In the genomic region with DNA sequence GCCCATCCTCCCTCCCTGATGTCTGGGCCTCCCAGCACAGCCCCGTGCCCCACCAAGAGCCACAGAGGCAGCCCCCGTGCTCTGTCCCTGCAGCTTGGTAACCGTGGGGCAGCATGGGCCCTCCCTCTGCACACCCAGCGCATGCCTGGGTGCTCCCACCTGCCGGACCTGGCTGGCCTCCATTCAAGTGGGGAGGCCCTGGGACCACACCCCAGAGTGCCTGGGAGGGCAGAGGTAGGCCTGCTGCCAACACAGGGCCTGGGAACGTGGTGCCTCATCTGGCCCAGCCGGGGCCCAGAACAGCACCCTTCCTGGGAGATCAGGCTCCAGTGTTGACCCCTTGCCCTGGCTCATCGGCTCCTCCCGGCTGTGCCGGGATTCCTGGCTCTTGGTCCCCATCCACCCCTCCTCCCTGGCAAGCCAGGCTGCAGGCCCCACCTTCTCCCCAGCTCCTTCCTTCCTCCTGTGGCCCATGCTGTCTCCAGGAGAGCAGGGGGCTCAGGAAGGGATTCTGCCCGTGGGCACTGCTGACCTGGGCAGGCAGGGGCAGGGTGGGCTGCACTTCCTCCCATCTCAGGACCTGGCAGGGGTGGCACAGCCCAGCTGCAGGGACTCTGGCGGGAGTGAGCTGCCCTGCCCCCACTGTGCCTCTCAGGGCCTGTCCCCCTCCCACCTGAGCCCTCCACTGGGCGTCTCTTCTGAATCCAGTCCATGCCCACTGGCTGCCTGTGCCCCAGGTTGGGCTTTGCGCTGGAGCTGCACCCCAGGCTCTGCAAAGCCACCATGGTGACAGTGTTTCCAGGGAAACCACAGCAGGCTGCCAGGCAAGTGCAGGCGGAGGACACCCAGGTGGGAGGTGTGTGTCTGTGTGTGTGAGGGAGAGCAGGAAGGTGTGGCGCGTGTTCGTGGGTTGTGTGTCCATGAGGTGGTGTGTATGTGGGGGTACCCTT, we compare ENCODE assay signal across 11 cellular contexts. TPM values are rescaled to one million over a fixed set of nuclear protein-coding genes. Genes with fewer than 3 reads are reported as not detected.
DNase-seq lines count a peak whose midpoint lies in the region; ATAC-seq and TF ChIP-seq lines count a peak whose summit lies in the region.
"Had no signal": no experiment of that assay in that cellular context is flagged by ENCODE, and none has a peak within 500 bp of the region (broad histone marks: within the 10 kb centered on the region; RNA-seq: fewer than 3 reads in every experiment).

No MANE protein-coding gene starts in this region.

- peak; percentile 50 for ATAC-seq in DND-41 (ENCODE audit: insufficient read depth, low read depth)
- no peak for ATAC-seq in HG03097 (IDR thresholded peaks at IDR 0.05; ENCODE audit: low FRiP score, unreplicated experiment)
- ATAC-seq in GM21723 (IDR thresholded peaks at IDR 0.05; ENCODE audit: unreplicated experiment), result no peak

- TF ChIP-seq CTCF in DND-41 (IDR thresholded peaks at IDR 0.05; ENCODE audit: borderline replicate concordance, extremely low read depth, low read length, poor library complexity, severe bottlenecking), result no peak
- TF ChIP-seq CTCF in neural progenitor cell (IDR thresholded peaks at IDR 0.05), result no peak

- no peak overlapping the region for H3K4me3 ChIP-seq in DND-41 (ENCODE audit: low read depth in 1 of 2, low read length in 2 of 2)
- H3K4me3 ChIP-seq in neural progenitor cell, result no peak overlapping the region

- H4K20me1 ChIP-seq in DND-41 (ENCODE audit: insufficient read depth, low read length) (peaks cover 2% of the 10 kb centered on the region; the same call in 1 of the 2 replicates), neural progenitor cell (ENCODE audit: low read depth) (no peaks in the 10 kb centered on the region)

- H3K79me2 ChIP-seq in DND-41 (ENCODE audit: insufficient read depth, low read length) (no peaks in the 10 kb centered on the region), neural progenitor cell (ENCODE audit: low read depth) (no peaks in the 10 kb centered on the region)

- peaks cover 17% of the 10 kb centered on the region for H3F3A ChIP-seq in neural progenitor cell (ENCODE audit: low read depth)

- peak overlapping the region; percentile 1 for H3K4me3 Mint-ChIP-seq in neural progenitor cell

- H3K27me3 ChIP-seq in DND-41 (ENCODE audit: insufficient read depth, low read length, poor library complexity) (no peaks in the 10 kb centered on the region), neural progenitor cell (no peaks in the 10 kb centered on the region)

- H3K36me3 Mint-ChIP-seq in neural progenitor cell, result no peaks in the 10 kb centered on the region

- peaks cover 8% of the 10 kb centered on the region for H3K4me1 Mint-ChIP-seq in neural progenitor cell

- H3K9me3 ChIP-seq in DND-41 (ENCODE audit: insufficient read depth, low read length, severe bottlenecking) (peaks cover 2% of the 10 kb centered on the region), neural progenitor cell (ENCODE audit: low read depth) (no peaks in the 10 kb centered on the region)

- no peaks in the 10 kb centered on the region for H3K4me1 ChIP-seq in DND-41 (ENCODE audit: insufficient read depth, low read length)
- peaks cover 10% of the 10 kb centered on the region for H3K4me1 ChIP-seq in neural progenitor cell

- H3K9me3 Mint-ChIP-seq in neural progenitor cell, result no peaks in the 10 kb centered on the region

- DNase-seq in DND-41 (peak; percentile 19), NCI-H1092 (lab: John Stamatoyannopoulos, UW) (peak; percentile 58), neural progenitor cell (ENCODE audit: low spot score) (no peak), substantia nigra (lab: John Stamatoyannopoulos, UW) (no peak), NOMO-1 treated with dmso at 0.1 percent for 144 hours (lab: John Stamatoyannopoulos, UW; ENCODE audit: unreplicated experiment) (no peak)
- DNase-seq: activated CD4-positive, alpha-beta T cell treated with anti-CD3 and anti-CD28 coated beads, Interleukin-2, amount 50 U/mL, for 48 hours; foreskin melanocyte; stimulated activated CD4-positive, alpha-beta T cell treated with anti-CD3 and anti-CD28 coated beads, Interleukin-4, amount 100 ng/mL, for 24 hours had no signal

- H2AFZ ChIP-seq in DND-41 (ENCODE audit: low read depth, low read length), result no peak overlapping the region
- H2AFZ ChIP-seq in neural progenitor cell (replicated peaks), result no peak overlapping the region

- no peaks in the 10 kb centered on the region; the same call in 1 of the 2 replicates for H3K36me3 ChIP-seq in DND-41 (ENCODE audit: insufficient read depth, low read length)
- H3K36me3 ChIP-seq in neural progenitor cell, result no peaks in the 10 kb centered on the region

- H3K27me3 Mint-ChIP-seq in neural progenitor cell (ENCODE audit: insufficient read depth, low read depth), result peaks cover 9% of the 10 kb centered on the region

- peak overlapping the region; percentile 17 for H3K27ac Mint-ChIP-seq in neural progenitor cell

- H3K4me2 ChIP-seq in DND-41 (ENCODE audit: insufficient read depth, low read length) (no peak overlapping the region), neural progenitor cell (no peak overlapping the region)

- no peak overlapping the region for H3K27ac ChIP-seq in DND-41 (ENCODE audit: low read length)
- peak overlapping the region; percentile 37 for H3K27ac ChIP-seq in angular gyrus (ENCODE audit: low read depth, low read length)
- no peak overlapping the region for H3K27ac ChIP-seq in neural progenitor cell
- H3K27ac ChIP-seq in substantia nigra (ENCODE audit: low read depth, low read length, poor library complexity, severe bottlenecking), result no peak overlapping the region

- no peak overlapping the region for H3K9ac ChIP-seq in DND-41 (ENCODE audit: low read depth, low read length)
- H3K9ac ChIP-seq in neural progenitor cell, result no peak overlapping the region

RNA-seq across cellular contexts. Expression of gene PWWP2B, which starts 32.6 kb away (rescaled TPM):
- total RNA-seq in neural progenitor cell (ENCODE audit: low replicate concordance), result 0.34 and 1.5 TPM in 2 replicates

Comparison
In these comparisons a context has a peak if more than half of its experiments do, and no peak if none do; other contexts are left out.
1. DNase-seq: peak in DND-41 (single experiment) and NCI-H1092 (single experiment); none in neural progenitor cell (single experiment), substantia nigra (0 of 49) and NOMO-1 treated with dmso at 0.1 percent for 144 hours (single experiment).